ENCODE assay signal across 19 cellular contexts in genomic region chr17:66341462-66341861, GRCh38.
"Had no signal": no experiment of that assay in that cellular context is flagged by ENCODE, and none has a peak within 500 bp of the region (broad histone marks: within the 10 kb centered on the region; RNA-seq: fewer than 3 reads in every experiment).

No MANE protein-coding gene starts in this region.

- FAIRE-seq: bronchial epithelial cell, urothelium cell line had no signal

- H3K36me3 ChIP-seq: sigmoid colon, WERI-Rb-1 had no signal

- H3K9me3 Mint-ChIP-seq: activated naive CD8-positive, alpha-beta T cell treated with anti-CD3 and anti-CD28 coated beads, Interleukin-2, amount 10 ng/mL, durations not matched to agents 7 days and 5 days; natural killer cell treated with Interleukin-12 subunit alpha and Interleukin-12 subunit beta and Interleukin-15 and Interleukin-18, amount 100 ng/mL, for 72 hours had no signal

- H3K27me3 ChIP-seq: sigmoid colon, testis had no signal

- H3K27ac ChIP-seq: psoas muscle, sigmoid colon, testis, WERI-Rb-1 had no signal

- H3K36me3 Mint-ChIP-seq: natural killer cell treated with Interleukin-12 subunit alpha and Interleukin-12 subunit beta and Interleukin-15 and Interleukin-18, amount 100 ng/mL, for 72 hours had no signal

- DNase-seq: activated CD4-positive, alpha-beta T cell treated with anti-CD3 and anti-CD28 coated beads for 36 hours; activated CD8-positive, alpha-beta memory T cell treated with anti-CD3 and anti-CD28 coated beads, Interleukin-2, amount 50 U/mL, for 48 hours; activated CD8-positive, alpha-beta T cell treated with anti-CD3 and anti-CD28 coated beads, Interleukin-2, amount 10 ng/mL, durations not matched to agents 7 days and 5 days; activated effector memory CD4-positive, alpha-beta T cell treated with Interleukin-2 at 50 U/mL for 16 hours; activated naive CD8-positive, alpha-beta T cell treated with anti-CD3 and anti-CD28 coated beads, Interleukin-2, amount 10 ng/mL, durations not matched to agents 7 days and 5 days; aorta; left colon; mucosa of descending colon; occipital lobe; psoas muscle; sigmoid colon; stimulated activated CD4-positive, alpha-beta T cell treated with anti-CD3 and anti-CD28 coated beads, Interleukin-4, amount 100 ng/mL, for 4 hours; stimulated activated naive CD8-positive, alpha-beta T cell treated with anti-CD3 and anti-CD28 coated beads, Interleukin-15, amount 100 ng/mL, for 72 hours; T-helper 1 cell; testis; WERI-Rb-1 had no signal

- H3K4me3 ChIP-seq: mucosa of descending colon, psoas muscle, sigmoid colon, testis had no signal

- ATAC-seq: activated CD4-positive, alpha-beta T cell treated with anti-CD3 and anti-CD28 coated beads for 36 hours; activated CD8-positive, alpha-beta T cell treated with anti-CD3 and anti-CD28 coated beads, Interleukin-2, amount 10 ng/mL, durations not matched to agents 7 days and 5 days; left colon; mucosa of descending colon; natural killer cell treated with Interleukin-12 subunit alpha and Interleukin-12 subunit beta and Interleukin-15 and Interleukin-18, amount 100 ng/mL, for 72 hours; psoas muscle; stimulated activated naive CD8-positive, alpha-beta T cell treated with anti-CD3 and anti-CD28 coated beads, Interleukin-15, amount 100 ng/mL, for 72 hours had no signal

- H3K9me3 ChIP-seq: mucosa of descending colon, psoas muscle, sigmoid colon, testis had no signal

- H3K27ac Mint-ChIP-seq: activated CD4-positive, alpha-beta T cell treated with anti-CD3 and anti-CD28 coated beads for 36 hours; activated CD8-positive, alpha-beta T cell treated with anti-CD3 and anti-CD28 coated beads, Interleukin-2, amount 10 ng/mL, durations not matched to agents 7 days and 5 days; activated naive CD8-positive, alpha-beta T cell treated with anti-CD3 and anti-CD28 coated beads, Interleukin-2, amount 10 ng/mL, durations not matched to agents 7 days and 5 days; natural killer cell treated with Interleukin-12 subunit alpha and Interleukin-12 subunit beta and Interleukin-15 and Interleukin-18, amount 100 ng/mL, for 72 hours; stimulated activated naive CD8-positive, alpha-beta T cell treated with anti-CD3 and anti-CD28 coated beads, Interleukin-15, amount 100 ng/mL, for 72 hours had no signal

- H3K27me3 Mint-ChIP-seq: activated CD4-positive, alpha-beta T cell treated with anti-CD3 and anti-CD28 coated beads for 36 hours; activated naive CD8-positive, alpha-beta T cell treated with anti-CD3 and anti-CD28 coated beads, Interleukin-2, amount 10 ng/mL, durations not matched to agents 7 days and 5 days; stimulated activated naive CD8-positive, alpha-beta T cell treated with anti-CD3 and anti-CD28 coated beads, Interleukin-15, amount 100 ng/mL, for 72 hours had no signal

- H3K4me3 Mint-ChIP-seq: activated CD4-positive, alpha-beta T cell treated with anti-CD3 and anti-CD28 coated beads for 36 hours; activated CD8-positive, alpha-beta T cell treated with anti-CD3 and anti-CD28 coated beads, Interleukin-2, amount 10 ng/mL, durations not matched to agents 7 days and 5 days; activated naive CD8-positive, alpha-beta T cell treated with anti-CD3 and anti-CD28 coated beads, Interleukin-2, amount 10 ng/mL, durations not matched to agents 7 days and 5 days; natural killer cell treated with Interleukin-12 subunit alpha and Interleukin-12 subunit beta and Interleukin-15 and Interleukin-18, amount 100 ng/mL, for 72 hours; stimulated activated naive CD8-positive, alpha-beta T cell treated with anti-CD3 and anti-CD28 coated beads, Interleukin-15, amount 100 ng/mL, for 72 hours had no signal
